Comparison of ENCODE assay signal across 1 cellular context in genomic region chr15:43795197-43795596, GRCh38.
TF ChIP-seq lines count a peak whose summit lies in the region.

No MANE protein-coding gene starts in this region.

TF ChIP-seq in WTC11, 78 proteins besides CTCF, POLR2A, EP300 and RAD21 (continued from another document):
- TF ChIP-seq PRDM15 (CRISPR knock-in tag; IDR thresholded peaks at IDR 0.05), result no peak
- no peak for TF ChIP-seq OVOL2 (CRISPR knock-in tag; IDR thresholded peaks at IDR 0.05; ENCODE audit: borderline replicate concordance)
